In genomic region chr22:25405854-25406509, GRCh38 we compare ENCODE assay signal across 8 cellular contexts.
DNase-seq lines count a peak whose midpoint lies in the region; ATAC-seq and TF ChIP-seq lines count a peak whose summit lies in the region.

No MANE protein-coding gene starts in this region.

- H3K36me3 Mint-ChIP-seq in GM23338 (ENCODE audit: low read depth) (no peaks in the 10 kb centered on the region; the same call in 2 of the 3 replicates), WTC11 (no peaks in the 10 kb centered on the region)

- intact Hi-C loops in right cardiac atrium (cut with DNase I), result no loop called here

- peaks cover 29% of the 10 kb centered on the region for H3F3A ChIP-seq in GM23338 (replicated peaks; ENCODE audit: low read depth)

- H3K9me3 ChIP-seq in right cardiac atrium (ENCODE audit: control insufficient read depth, low read length) (no peaks in the 10 kb centered on the region), skeletal muscle satellite cell (replicated peaks; ENCODE audit: low read length) (no peaks in the 10 kb centered on the region)

- H4K20me1 ChIP-seq in GM23338 (replicated peaks; ENCODE audit: insufficient read depth), result peaks cover 15% of the 10 kb centered on the region

- peak overlapping the region; percentile 65 for H3K4me3 Mint-ChIP-seq in GM23338
- peak overlapping the region; percentile 63 for H3K4me3 Mint-ChIP-seq in WTC11

- peak overlapping the region; percentile 68 for H3K4me3 ChIP-seq in GM23338
- H3K4me3 ChIP-seq in right cardiac atrium (ENCODE audit: low read length), result peak overlapping the region; percentile 96
- H3K4me3 ChIP-seq in skeletal muscle satellite cell (ENCODE audit: low read length), result peak overlapping the region; percentile 82

- 0 out of 2 replicates have a peak overlapping the region, but pooled peaks have one; percentile 20 for H3K27ac ChIP-seq in GM23338 (ENCODE audit: low read depth)
- peak overlapping the region; percentile 89 for H3K27ac ChIP-seq in right cardiac atrium (ENCODE audit: low read length)

- ATAC-seq in GM23338 (no peak), WTC11 (no peak), right cardiac atrium (no peak), GM21529 (IDR thresholded peaks at IDR 0.05; ENCODE audit: unreplicated experiment) (no peak), GM21367 (IDR thresholded peaks at IDR 0.05; ENCODE audit: unreplicated experiment) (no peak)

- peaks cover 46% of the 10 kb centered on the region for H3K4me1 ChIP-seq in GM23338 (ENCODE audit: insufficient read depth)
- peaks cover 19% of the 10 kb centered on the region for H3K4me1 ChIP-seq in right cardiac atrium (ENCODE audit: control insufficient read depth, insufficient read depth, low read length)
- H3K4me1 ChIP-seq in skeletal muscle satellite cell (ENCODE audit: control insufficient read depth, insufficient read depth, low read length), result peaks cover 36% of the 10 kb centered on the region

- 77% methylated on average over 19 of the region's 19 CpGs for WGBS in right cardiac atrium

- DNase-seq in GM23338 (ENCODE audit: low spot score), result no peak
- no peak for DNase-seq in WTC11 (ENCODE audit: low spot score)
- DNase-seq in right cardiac atrium, result no peak
- no peak for DNase-seq in cortex of kidney (lab: John Stamatoyannopoulos, UW)
- DNase-seq in NCI-H69 (lab: John Stamatoyannopoulos, UW), result no peak

- H3K27ac Mint-ChIP-seq in GM23338 (no peak overlapping the region), WTC11 (no peak overlapping the region; the same call in 1 of the 2 replicates)

- H3K27me3 Mint-ChIP-seq in GM23338 (ENCODE audit: insufficient read depth, low read depth, poor library complexity) (peaks cover 27% of the 10 kb centered on the region), WTC11 (ENCODE audit: low read depth) (peaks cover 15% of the 10 kb centered on the region)

- CTCF ChIA-PET in WTC11 (lab: Charles Lee), result no interaction called here

- H3K36me3 ChIP-seq in GM23338 (ENCODE audit: insufficient read depth) (no peaks in the 10 kb centered on the region), skeletal muscle satellite cell (ENCODE audit: insufficient read depth, low read length) (no peaks in the 10 kb centered on the region)

- TF ChIP-seq CTCF in GM23338 (conservative IDR thresholded peaks at IDR 0.05; ENCODE audit: low read depth in 2 of 2), result no peak
- no peak for TF ChIP-seq CTCF in WTC11 (IDR thresholded peaks at IDR 0.05)

- peak overlapping the region; percentile 84 for H3K9ac ChIP-seq in skeletal muscle satellite cell (ENCODE audit: low read depth, low read length)

- no peaks in the 10 kb centered on the region; the same call in 2 of the 3 replicates for H3K9me3 Mint-ChIP-seq in GM23338
- no peaks in the 10 kb centered on the region for H3K9me3 Mint-ChIP-seq in WTC11

- H3K4me2 ChIP-seq in GM23338, result peak overlapping the region; percentile 94
- H3K4me2 ChIP-seq in skeletal muscle satellite cell (ENCODE audit: low read length), result peak overlapping the region; percentile 87

- no peaks in the 10 kb centered on the region for H3K9me2 ChIP-seq in GM23338 (ENCODE audit: insufficient read depth)

- POLR2A ChIA-PET in WTC11 (lab: Charles Lee), result no interaction called here

- H3K79me2 ChIP-seq in GM23338 (replicated peaks; ENCODE audit: insufficient read depth), result peaks cover 33% of the 10 kb centered on the region

- H3K4me1 Mint-ChIP-seq in GM23338 (peaks cover 42% of the 10 kb centered on the region), WTC11 (peaks cover 23% of the 10 kb centered on the region)

- peaks cover 16% of the 10 kb centered on the region for H3K27me3 ChIP-seq in GM23338 (ENCODE audit: insufficient read depth)
- H3K27me3 ChIP-seq in right cardiac atrium (ENCODE audit: control insufficient read depth, insufficient read depth), result no peaks in the 10 kb centered on the region
- H3K27me3 ChIP-seq in skeletal muscle satellite cell (ENCODE audit: control insufficient read depth, insufficient read depth, low read length), result no peaks in the 10 kb centered on the region

- peak overlapping the region; percentile 93 for H2AFZ ChIP-seq in GM23338

TF ChIP-seq in GM23338, 12 proteins besides CTCF, POLR2A, EP300 and RAD21 (continues in another document):
- TF ChIP-seq NANOG (IDR thresholded peaks at IDR 0.05; ENCODE audit: borderline replicate concordance), result no peak
- no peak for TF ChIP-seq CREB1 (CRISPR knock-in tag; IDR thresholded peaks at IDR 0.05; ENCODE audit: low read depth)
- TF ChIP-seq ZNF331 (CRISPR knock-in tag; IDR thresholded peaks at IDR 0.05; ENCODE audit: low read depth), result no peak
- TF ChIP-seq ETS1 (IDR thresholded peaks at IDR 0.05), result no peak
- TF ChIP-seq EZH2 (IDR thresholded peaks at IDR 0.05; ENCODE audit: low read depth, unreplicated experiment), result no peak
- no peak for TF ChIP-seq REST (IDR thresholded peaks at IDR 0.05; ENCODE audit: unreplicated experiment)

TF ChIP-seq in WTC11, 78 proteins besides CTCF, POLR2A, EP300 and RAD21 (continues in another document):
- TF ChIP-seq ZBTB43 (CRISPR knock-in tag; IDR thresholded peaks at IDR 0.05) (no peak), ZNF121 (CRISPR knock-in tag; IDR thresholded peaks at IDR 0.05) (no peak), JUN (CRISPR knock-in tag; IDR thresholded peaks at IDR 0.05) (no peak), E2F5 (CRISPR knock-in tag; IDR thresholded peaks at IDR 0.05) (no peak), ZNF138 (CRISPR knock-in tag; conservative IDR thresholded peaks at IDR 0.05) (no peak), HMGA2 (CRISPR knock-in tag; IDR thresholded peaks at IDR 0.05) (no peak), CBFB (CRISPR knock-in tag; IDR thresholded peaks at IDR 0.05; ENCODE audit: low read depth) (no peak), USF2 (CRISPR knock-in tag; IDR thresholded peaks at IDR 0.05) (no peak), GRHL2 (CRISPR knock-in tag; IDR thresholded peaks at IDR 0.05; ENCODE audit: insufficient replicate concordance, severe bottlenecking) (no peak)
- TF ChIP-seq, protein P1, sequence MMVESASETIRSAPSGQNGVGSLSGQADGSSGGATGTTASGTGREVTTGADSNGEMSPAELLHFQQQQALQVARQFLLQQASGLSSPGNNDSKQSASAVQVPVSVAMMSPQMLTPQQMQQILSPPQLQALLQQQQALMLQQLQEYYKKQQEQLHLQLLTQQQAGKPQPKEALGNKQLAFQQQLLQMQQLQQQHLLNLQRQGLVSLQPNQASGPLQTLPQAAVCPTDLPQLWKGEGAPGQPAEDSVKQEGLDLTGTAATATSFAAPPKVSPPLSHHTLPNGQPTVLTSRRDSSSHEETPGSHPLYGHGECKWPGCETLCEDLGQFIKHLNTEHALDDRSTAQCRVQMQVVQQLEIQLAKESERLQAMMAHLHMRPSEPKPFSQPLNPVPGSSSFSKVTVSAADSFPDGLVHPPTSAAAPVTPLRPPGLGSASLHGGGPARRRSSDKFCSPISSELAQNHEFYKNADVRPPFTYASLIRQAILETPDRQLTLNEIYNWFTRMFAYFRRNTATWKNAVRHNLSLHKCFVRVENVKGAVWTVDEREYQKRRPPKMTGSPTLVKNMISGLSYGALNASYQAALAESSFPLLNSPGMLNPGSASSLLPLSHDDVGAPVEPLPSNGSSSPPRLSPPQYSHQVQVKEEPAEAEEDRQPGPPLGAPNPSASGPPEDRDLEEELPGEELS (CRISPR knock-in tag; IDR thresholded peaks at IDR 0.05), result no peak
- TF ChIP-seq, protein P2, sequence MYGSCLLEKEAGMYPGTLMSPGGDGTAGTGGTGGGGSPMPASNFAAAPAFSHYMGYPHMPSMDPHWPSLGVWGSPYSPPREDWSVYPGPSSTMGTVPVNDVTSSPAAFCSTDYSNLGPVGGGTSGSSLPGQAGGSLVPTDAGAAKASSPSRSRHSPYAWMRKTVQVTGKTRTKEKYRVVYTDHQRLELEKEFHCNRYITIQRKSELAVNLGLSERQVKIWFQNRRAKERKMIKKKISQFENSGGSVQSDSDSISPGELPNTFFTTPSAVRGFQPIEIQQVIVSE (CRISPR knock-in tag; IDR thresholded peaks at IDR 0.05; ENCODE audit: borderline replicate concordance), result no peak
- TF ChIP-seq, protein P3, sequence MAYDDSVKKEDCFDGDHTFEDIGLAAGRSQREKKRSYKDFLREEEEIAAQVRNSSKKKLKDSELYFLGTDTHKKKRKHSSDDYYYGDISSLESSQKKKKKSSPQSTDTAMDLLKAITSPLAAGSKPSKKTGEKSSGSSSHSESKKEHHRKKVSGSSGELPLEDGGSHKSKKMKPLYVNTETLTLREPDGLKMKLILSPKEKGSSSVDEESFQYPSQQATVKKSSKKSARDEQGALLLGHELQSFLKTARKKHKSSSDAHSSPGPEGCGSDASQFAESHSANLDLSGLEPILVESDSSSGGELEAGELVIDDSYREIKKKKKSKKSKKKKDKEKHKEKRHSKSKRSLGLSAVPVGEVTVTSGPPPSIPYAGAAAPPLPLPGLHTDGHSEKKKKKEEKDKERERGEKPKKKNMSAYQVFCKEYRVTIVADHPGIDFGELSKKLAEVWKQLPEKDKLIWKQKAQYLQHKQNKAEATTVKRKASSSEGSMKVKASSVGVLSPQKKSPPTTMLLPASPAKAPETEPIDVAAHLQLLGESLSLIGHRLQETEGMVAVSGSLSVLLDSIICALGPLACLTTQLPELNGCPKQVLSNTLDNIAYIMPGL (CRISPR knock-in tag; IDR thresholded peaks at IDR 0.05), result no peak
